In genomic region chr6:39214846-39215639, GRCh38 we compare ENCODE assay signal across 16 cellular contexts. TPM values are rescaled to one million over a fixed set of nuclear protein-coding genes. Genes with fewer than 3 reads are reported as not detected.
A peak's percentile ranks its signal among the peaks of the same experiment; 100 is the strongest.
DNase-seq lines count a peak whose midpoint lies in the region; ATAC-seq, FAIRE-seq and TF ChIP-seq lines count a peak whose summit lies in the region.
"Had no signal": no experiment of that assay in that cellular context is flagged by ENCODE, and none has a peak within 500 bp of the region (broad histone marks: within the 10 kb centered on the region; RNA-seq: fewer than 3 reads in every experiment).

No MANE protein-coding gene starts in this region.

- peak; percentile 85 for ATAC-seq in body of pancreas
- no peak for ATAC-seq in stimulated activated naive CD8-positive, alpha-beta T cell treated with anti-CD3 and anti-CD28 coated beads, Interleukin-15, Interleukin-2, amounts not matched to agents 100 U/mL and 50 U/mL, for 24 hours
- ATAC-seq: HCT116 had no signal

- peaks cover 86% of the 10 kb centered on the region for H3K4me1 Mint-ChIP-seq in nephron progenitor cell
- no peaks in the 10 kb centered on the region for H3K4me1 Mint-ChIP-seq in immature natural killer cell

- WGBS in body of pancreas, 2 donors: 14 to 19% methylated on average over 9 to 10 of the region's 10 CpGs

- H3K27ac ChIP-seq in body of pancreas: peak overlapping the region; percentile 69 to 86 (median 80)

- H3K27me3 ChIP-seq in MG63: no peaks in the 10 kb centered on the region
- no peaks in the 10 kb centered on the region for H3K27me3 ChIP-seq in body of pancreas

- H3K9me3 Mint-ChIP-seq in nephron progenitor cell (no peaks in the 10 kb centered on the region), immature natural killer cell (no peaks in the 10 kb centered on the region)
- H3K9me3 Mint-ChIP-seq: activated CD4-positive, alpha-beta memory T cell treated with anti-CD3 and anti-CD28 coated beads for 36 hours; CD4-positive, CD25-positive, alpha-beta regulatory T cell had no signal

- H3K27me3 Mint-ChIP-seq in nephron progenitor cell (ENCODE audit: low read depth, poor library complexity) (peaks cover 10% of the 10 kb centered on the region), immature natural killer cell (ENCODE audit: low read depth in 3 of 3) (peaks cover 0 to 2% (median 1%) of the 10 kb centered on the region in 3 donors)
- H3K27me3 Mint-ChIP-seq: activated CD4-positive, alpha-beta memory T cell treated with anti-CD3 and anti-CD28 coated beads for 36 hours; CD4-positive, CD25-positive, alpha-beta regulatory T cell had no signal

- DNase-seq in DMS153 treated with DMSO at 0.1 percent for 48 hours (lab: John Stamatoyannopoulos, UW; ENCODE audit: unreplicated experiment) (peak; percentile 9), MG63 (peak; percentile 81), body of pancreas (peak; percentile 63 to 80 (median 77)), nephron progenitor cell (no peak), immature natural killer cell (no peak), DMS 273 treated with DMSO at 0.1 percent for 48 hours (lab: John Stamatoyannopoulos, UW) (no peak), GM19239 (ENCODE audit: insufficient read length, low spot score) (no peak)
- DNase-seq in stimulated activated naive CD8-positive, alpha-beta T cell treated with anti-CD3 and anti-CD28 coated beads, Interleukin-15, Interleukin-2, amounts not matched to agents 100 U/mL and 50 U/mL, for 24 hours: no peak
- DNase-seq: activated CD4-positive, alpha-beta memory T cell treated with anti-CD3 and anti-CD28 coated beads for 36 hours; activated gamma-delta T cell; CD4-positive, CD25-positive, alpha-beta regulatory T cell; foreskin melanocyte; T-helper 9 cell had no signal

- peaks cover 33% of the 10 kb centered on the region for H3K36me3 Mint-ChIP-seq in nephron progenitor cell (ENCODE audit: low read depth)
- no peaks in the 10 kb centered on the region for H3K36me3 Mint-ChIP-seq in immature natural killer cell
- H3K36me3 Mint-ChIP-seq: CD4-positive, CD25-positive, alpha-beta regulatory T cell had no signal

- no peaks in the 10 kb centered on the region for H3K36me3 ChIP-seq in MG63
- H3K36me3 ChIP-seq in body of pancreas (replicated peaks in 1 of 2; ENCODE audit: insufficient read depth in 1 of 2, low read depth in 2 of 2): no peaks in the 10 kb centered on the region

- H3K4me1 ChIP-seq in body of pancreas: peaks cover 96% of the 10 kb centered on the region

- intact Hi-C loops in body of pancreas (cut with DNase I): no loop called here

- H3K9me3 ChIP-seq in MG63 (no peaks in the 10 kb centered on the region), body of pancreas (no peaks in the 10 kb centered on the region)

- TF ChIP-seq CTCF in body of pancreas (IDR thresholded peaks at IDR 0.05) (no peak), nephron progenitor cell (IDR thresholded peaks at IDR 0.05) (no peak)

- no peak overlapping the region for H3K4me3 Mint-ChIP-seq in nephron progenitor cell
- no peak overlapping the region for H3K4me3 Mint-ChIP-seq in immature natural killer cell
- H3K4me3 Mint-ChIP-seq: activated CD4-positive, alpha-beta memory T cell treated with anti-CD3 and anti-CD28 coated beads for 36 hours had no signal

- H3K4me3 ChIP-seq in MG63 (no peak overlapping the region), body of pancreas (no peak overlapping the region)

- peak overlapping the region; percentile 36 for H3K27ac Mint-ChIP-seq in nephron progenitor cell
- no peak overlapping the region for H3K27ac Mint-ChIP-seq in immature natural killer cell
- H3K27ac Mint-ChIP-seq: activated CD4-positive, alpha-beta memory T cell treated with anti-CD3 and anti-CD28 coated beads for 36 hours; CD4-positive, CD25-positive, alpha-beta regulatory T cell had no signal

- TF ChIP-seq POLR2A in body of pancreas (IDR thresholded peaks at IDR 0.05): no peak

- no peak for FAIRE-seq in GM19239 (lab: Jason Lieb, UNC)
- FAIRE-seq: islet of Langerhans had no signal

RNA-seq across cellular contexts. Expression of gene KCNK5, which starts 14.2 kb away (rescaled TPM):
- 2.4 and 2.8 TPM in 2 replicates for total RNA-seq in MG63 (2014; rRNA removed; shearing (Covaris generic); ENCODE audit: low replicate concordance)
- total RNA-seq in body of pancreas: 10 to 100 TPM; 16.9 to 31.0 TPM
- under 1 TPM in 1 of 3 donors, not detected in 2; 0.08 TPM for polyA plus RNA-seq in immature natural killer cell
- polyA plus RNA-seq: neural cell had no signal

Comparison
In these comparisons a context has a peak if more than half of its experiments do, and no peak if none do; other contexts are left out.
1. DNase-seq: peak in DMS153 treated with DMSO at 0.1 percent for 48 hours (single experiment), MG63 (single experiment) and body of pancreas (4 of 4); none in nephron progenitor cell (single experiment), stimulated activated naive CD8-positive, alpha-beta T cell treated with anti-CD3 and anti-CD28 coated beads, Interleukin-15, Interleukin-2, amounts not matched to agents 100 U/mL and 50 U/mL, for 24 hours (single experiment), immature natural killer cell (0 of 3), DMS 273 treated with DMSO at 0.1 percent for 48 hours (single experiment) and GM19239 (single experiment).